10 cellular contexts compared by ENCODE assay signal in genomic region chr15:85607141-85607806, GRCh38.
DNase-seq lines count a peak whose midpoint lies in the region; ATAC-seq and TF ChIP-seq lines count a peak whose summit lies in the region.
"Had no signal": no experiment of that assay in that cellular context is flagged by ENCODE, and none has a peak within 500 bp of the region (broad histone marks: within the 10 kb centered on the region; RNA-seq: fewer than 3 reads in every experiment).

No MANE protein-coding gene starts in this region.

- peak overlapping the region; percentile 0 for H3K4me3 ChIP-seq in adipocyte (ENCODE audit: low read length)
- no peak overlapping the region for H3K4me3 ChIP-seq in tibial artery
- H3K4me3 ChIP-seq in endodermal cell (ENCODE audit: low read length): no peak overlapping the region
- H3K4me3 ChIP-seq: lower lobe of right lung had no signal

- CTCF ChIA-PET in activated naive CD4-positive, alpha-beta T cell treated with anti-CD3 and anti-CD28 coated beads, Interleukin-2, amount 10 ng/mL, durations not matched to agents 7 days and 5 days (lab: Charles Lee): interaction anchor here (0.7 kb wide), 1 partner anchor 102 kb away, joined by 3 read pairs; no protein-coding TSS in a partner anchor

- H3K36me3 ChIP-seq in adipocyte (ENCODE audit: control insufficient read depth, insufficient read depth, low read length, severe bottlenecking) (peaks cover 15% of the 10 kb centered on the region), tibial artery (peaks cover 0 to 13% (median 0%) of the 10 kb centered on the region in 3 donors), endodermal cell (ENCODE audit: control insufficient read depth, insufficient read depth, low read length) (peaks cover 87% of the 10 kb centered on the region)

- peaks cover 13% of the 10 kb centered on the region for H3K4me1 Mint-ChIP-seq in activated naive CD4-positive, alpha-beta T cell treated with anti-CD3 and anti-CD28 coated beads, Interleukin-2, amount 50 U/mL, for 24 hours
- H3K4me1 Mint-ChIP-seq in activated naive CD4-positive, alpha-beta T cell treated with anti-CD3 and anti-CD28 coated beads, Interleukin-2, amount 10 ng/mL, durations not matched to agents 7 days and 5 days: peaks cover 20% of the 10 kb centered on the region
- H3K4me1 Mint-ChIP-seq in endodermal cell: no peaks in the 10 kb centered on the region

- DNase-seq in activated naive CD4-positive, alpha-beta T cell treated with anti-CD3 and anti-CD28 coated beads, Interleukin-2, amount 10 ng/mL, durations not matched to agents 7 days and 5 days: no peak
- DNase-seq in adipocyte (ENCODE audit: low read depth) (peak; percentile 61), lung microvascular endothelial cell (ENCODE audit: low read depth in 2 of 2) (peak; percentile 63 to 82), tibial artery (no peak), endodermal cell (no peak), NCI-H2107 (lab: John Stamatoyannopoulos, UW) (no peak)
- DNase-seq: lower lobe of right lung; stimulated activated CD4-positive, alpha-beta T cell treated with anti-CD3 and anti-CD28 coated beads, Interleukin-4, amount 100 ng/mL, for 1 hour had no signal

- no peaks in the 10 kb centered on the region for H3K9me3 Mint-ChIP-seq in activated naive CD4-positive, alpha-beta T cell treated with anti-CD3 and anti-CD28 coated beads, Interleukin-2, amount 50 U/mL, for 24 hours
- no peaks in the 10 kb centered on the region for H3K9me3 Mint-ChIP-seq in activated naive CD4-positive, alpha-beta T cell treated with anti-CD3 and anti-CD28 coated beads, Interleukin-2, amount 10 ng/mL, durations not matched to agents 7 days and 5 days
- H3K9me3 Mint-ChIP-seq in endodermal cell: no peaks in the 10 kb centered on the region

- WGBS in endodermal cell (ENCODE audit: insufficient coverage in 1 of 2, insufficient read length in 1 of 2), 2 experiments: 87 to 96% methylated on average over 2 of the region's 2 CpGs

- H3K9me3 ChIP-seq in adipocyte (ENCODE audit: control insufficient read depth, low read length): no peaks in the 10 kb centered on the region
- H3K9me3 ChIP-seq in tibial artery: no peaks in the 10 kb centered on the region
- no peaks in the 10 kb centered on the region for H3K9me3 ChIP-seq in endodermal cell (ENCODE audit: control insufficient read depth, low read length)
- H3K9me3 ChIP-seq: lower lobe of right lung had no signal

- TF ChIP-seq CTCF in tibial artery (IDR thresholded peaks at IDR 0.05) (no peak), endodermal cell (conservative IDR thresholded peaks at IDR 0.05) (no peak)

- H3K4me1 ChIP-seq in adipocyte (ENCODE audit: control insufficient read depth, insufficient read depth, low read length) (peaks cover 27% of the 10 kb centered on the region), tibial artery (peaks cover 0 to 28% (median 22%) of the 10 kb centered on the region in 4 donors), endodermal cell (ENCODE audit: control insufficient read depth, insufficient read depth, low read length) (no peaks in the 10 kb centered on the region)

- peak overlapping the region; percentile 53 for H3K9ac ChIP-seq in adipocyte (ENCODE audit: low read length)
- no peak overlapping the region for H3K9ac ChIP-seq in endodermal cell (ENCODE audit: extremely low read depth, low read length, poor library complexity, severe bottlenecking)

- ATAC-seq in HG02981 (IDR thresholded peaks at IDR 0.05; ENCODE audit: unreplicated experiment): no peak

- no peaks in the 10 kb centered on the region for H3K27me3 ChIP-seq in adipocyte (replicated peaks; ENCODE audit: control insufficient read depth, insufficient read depth, low read length)
- no peaks in the 10 kb centered on the region for H3K27me3 ChIP-seq in tibial artery
- no peaks in the 10 kb centered on the region for H3K27me3 ChIP-seq in endodermal cell (ENCODE audit: control insufficient read depth, insufficient read depth, low read length, poor library complexity, severe bottlenecking)

- H3K27me3 Mint-ChIP-seq in activated naive CD4-positive, alpha-beta T cell treated with anti-CD3 and anti-CD28 coated beads, Interleukin-2, amount 50 U/mL, for 24 hours: no peaks in the 10 kb centered on the region
- no peaks in the 10 kb centered on the region for H3K27me3 Mint-ChIP-seq in activated naive CD4-positive, alpha-beta T cell treated with anti-CD3 and anti-CD28 coated beads, Interleukin-2, amount 10 ng/mL, durations not matched to agents 7 days and 5 days
- H3K27me3 Mint-ChIP-seq in endodermal cell (ENCODE audit: insufficient read depth): no peaks in the 10 kb centered on the region

- H3K36me3 Mint-ChIP-seq in activated naive CD4-positive, alpha-beta T cell treated with anti-CD3 and anti-CD28 coated beads, Interleukin-2, amount 50 U/mL, for 24 hours: peaks cover 18% of the 10 kb centered on the region
- H3K36me3 Mint-ChIP-seq in activated naive CD4-positive, alpha-beta T cell treated with anti-CD3 and anti-CD28 coated beads, Interleukin-2, amount 10 ng/mL, durations not matched to agents 7 days and 5 days: peaks cover 33% of the 10 kb centered on the region
- peaks cover 35% of the 10 kb centered on the region for H3K36me3 Mint-ChIP-seq in endodermal cell (ENCODE audit: low read depth)

- H3K27ac ChIP-seq in tibial artery (peak overlapping the region; percentile 46 to 48), endodermal cell (ENCODE audit: low read depth, low read length) (no peak overlapping the region)

- H3K27ac Mint-ChIP-seq in activated naive CD4-positive, alpha-beta T cell treated with anti-CD3 and anti-CD28 coated beads, Interleukin-2, amount 50 U/mL, for 24 hours: peak overlapping the region; percentile 77
- H3K27ac Mint-ChIP-seq in activated naive CD4-positive, alpha-beta T cell treated with anti-CD3 and anti-CD28 coated beads, Interleukin-2, amount 10 ng/mL, durations not matched to agents 7 days and 5 days: no peak overlapping the region
- H3K27ac Mint-ChIP-seq in endodermal cell: no peak overlapping the region

- intact Hi-C loops in tibial artery (cut with DNase I; ENCODE audit: low total_unique reads): no loop called here

- H3K4me3 Mint-ChIP-seq in activated naive CD4-positive, alpha-beta T cell treated with anti-CD3 and anti-CD28 coated beads, Interleukin-2, amount 50 U/mL, for 24 hours: no peak overlapping the region
- H3K4me3 Mint-ChIP-seq in activated naive CD4-positive, alpha-beta T cell treated with anti-CD3 and anti-CD28 coated beads, Interleukin-2, amount 10 ng/mL, durations not matched to agents 7 days and 5 days: no peak overlapping the region
- H3K4me3 Mint-ChIP-seq in endodermal cell: no peak overlapping the region

Comparison
In these comparisons a context has a peak if more than half of its experiments do, and no peak if none do; other contexts are left out.
1. DNase-seq: peak in adipocyte (single experiment) and lung microvascular endothelial cell (2 of 2); none in activated naive CD4-positive, alpha-beta T cell treated with anti-CD3 and anti-CD28 coated beads, Interleukin-2, amount 10 ng/mL, durations not matched to agents 7 days and 5 days (single experiment), tibial artery (0 of 2), endodermal cell (single experiment) and NCI-H2107 (single experiment).